ENCODE assay signal across 8 cellular contexts in the genomic region with DNA sequence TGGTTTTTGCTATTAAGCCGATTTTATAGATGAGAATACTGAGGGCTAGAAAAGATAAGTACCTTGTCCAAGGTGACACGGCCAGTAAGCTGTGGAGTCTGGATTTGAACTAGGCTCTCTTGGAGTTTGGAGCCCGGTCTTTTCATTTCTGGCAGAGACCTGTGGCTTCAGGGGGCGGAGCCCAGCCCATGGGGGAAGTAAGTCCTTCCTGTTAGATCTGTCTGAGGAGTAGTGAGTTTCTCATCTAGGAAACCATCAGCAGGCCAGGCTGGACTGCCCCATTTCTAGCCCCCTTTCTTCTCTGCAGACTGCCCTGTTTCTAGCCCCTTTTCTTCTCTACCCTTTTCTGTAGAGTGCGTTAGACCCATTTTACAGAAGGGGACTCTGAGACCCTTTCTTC. TPM values are rescaled to one million over a fixed set of nuclear protein-coding genes. Genes with fewer than 3 reads are reported as not detected.
DNase-seq lines count a peak whose midpoint lies in the region; ATAC-seq, FAIRE-seq and TF ChIP-seq lines count a peak whose summit lies in the region.

No MANE protein-coding gene starts in this region.

- peak overlapping the region; percentile 71; the same call in 1 of the 2 replicates for H3K4me3 ChIP-seq in WI38 (ENCODE audit: low read depth, low read length)
- peak overlapping the region; percentile 24 to 43 for H3K4me3 ChIP-seq in left lung

- TF ChIP-seq POLR2A in GM18505 (IDR thresholded peaks at IDR 0.05; ENCODE audit: borderline replicate concordance, extremely low read depth, insufficient read depth, insufficient read length) = no peak

- no peaks in the 10 kb centered on the region for H3K36me3 ChIP-seq in left lung

- TF ChIP-seq CTCF in WI38 (IDR thresholded peaks at IDR 0.05; ENCODE audit: low read depth, low read length) (no peak), left lung (IDR thresholded peaks at IDR 0.05) (no peak), omental fat pad (IDR thresholded peaks at IDR 0.05) (no peak), RWPE1 (conservative IDR thresholded peaks at IDR 0.05; ENCODE audit: low read depth) (no peak), D721Med (IDR thresholded peaks at IDR 0.05; ENCODE audit: insufficient read depth, missing control alignments) (no peak)

- H3K27ac ChIP-seq in left lung (peak overlapping the region in 1 of 2 donors; percentile 74), RWPE1 (no peak overlapping the region)

- CTCF ChIA-PET in RWPE1 (lab: Yijun Ruan, JAX) = interaction anchor here (0.6 to 1.1 kb wide), 2 partner anchors 271 to 643 kb away, joined by 3 read pairs; no protein-coding TSS in a partner anchor

- peaks cover 0 to 13% of the 10 kb centered on the region in 2 donors for H3K27me3 ChIP-seq in left lung

- POLR2A ChIA-PET in RWPE1 (lab: Yijun Ruan, JAX; ENCODE audit: low non-redundant PET) = interaction anchor here (0.5 to 0.6 kb wide), 3 partner anchors 12 to 1053 kb away, joined by 3 to 4 read pairs (median 3); no protein-coding TSS in a partner anchor

- DNase-seq in ELR (ENCODE audit: low read depth) (peak; percentile 4), left lung (peak in 1 of 2 donors; percentile 87), omental fat pad (ENCODE audit: low spot score) (no peak), RWPE1 (ENCODE audit: low spot score) (no peak), D721Med (ENCODE audit: insufficient read length, low spot score) (no peak)

- intact Hi-C loops in left lung (cut with DNase I) = loop anchor here in 1 of 2 donors (10.0 kb wide), 1 partner anchor 74 kb away; no protein-coding TSS in a partner anchor

- H3K4me1 ChIP-seq in left lung = peaks cover 1 to 22% of the 10 kb centered on the region in 2 donors

- H3K9me3 ChIP-seq in left lung = no peaks in the 10 kb centered on the region

- no peak for FAIRE-seq in D721Med (lab: Jason Lieb, UNC)

- ATAC-seq in HG02885 (IDR thresholded peaks at IDR 0.05; ENCODE audit: poor library complexity, unreplicated experiment) (peak; percentile 33), left lung (peak; percentile 49), omental fat pad (ENCODE audit: low FRiP score) (no peak), GM18505 (IDR thresholded peaks at IDR 0.05; ENCODE audit: unreplicated experiment) (no peak)

RNA-seq across cellular contexts. Expression of a gene that starts 0.5 kb away (rescaled TPM):
- total RNA-seq in left lung = 10 to 100 TPM; 12.9 to 16.3 TPM
- 10 to 100 TPM; 16.0 to 36.8 (median 20.1) TPM for total RNA-seq in omental fat pad

Comparison
In these comparisons a context has a peak if more than half of its experiments do, and no peak if none do; other contexts are left out.
1. ATAC-seq: peak in HG02885 (single experiment) and left lung (single experiment); none in omental fat pad (single experiment) and GM18505 (single experiment).